Comparison of ENCODE assay signal across 8 cellular contexts in genomic region chr7:104883718-104884452, GRCh38.
DNase-seq lines count a peak whose midpoint lies in the region; ATAC-seq and TF ChIP-seq lines count a peak whose summit lies in the region.

No MANE protein-coding gene starts in this region.

- TF ChIP-seq CTCF in AG09319 (IDR thresholded peaks at IDR 0.05; ENCODE audit: low read depth, low read length), result peak; percentile 99

- ATAC-seq in GM18907 (IDR thresholded peaks at IDR 0.05; ENCODE audit: unreplicated experiment) (peak; percentile 82), HG03135 (IDR thresholded peaks at IDR 0.05; ENCODE audit: unreplicated experiment) (peak; percentile 70)
- peak; percentile 80 for ATAC-seq in activated CD4-positive, CD25-positive, alpha-beta regulatory T cell treated with anti-CD3 and anti-CD28 coated beads, Interleukin-2, amount 50 U/mL, for 24 hours

- peak; percentile 43 for DNase-seq in AG09319 (ENCODE audit: extremely low read depth, low read depth)
- DNase-seq in NCI-H2227 (lab: John Stamatoyannopoulos, UW; ENCODE audit: unreplicated experiment), result peak; percentile 90
- peak; percentile 51 for DNase-seq in central memory CD4-positive, alpha-beta T cell
- DNase-seq in kidney tubule cell (ENCODE audit: low spot score), result peak; percentile 91
- peak; percentile 71 to 73 for DNase-seq in stimulated activated CD4-positive, alpha-beta T cell treated with anti-CD3 and anti-CD28 coated beads, Interleukin-1b, Interleukin-23, amount 100 ng/mL, for 4 hours (ENCODE audit: low read depth in 2 of 2)

Comparison
In these comparisons a context has a peak if more than half of its experiments do, and no peak if none do; other contexts are left out.
1. Peak in every context shown above with its lines: DNase-seq and ATAC-seq.